ENCODE assay signal across 8 cellular contexts in genomic region chr19:55654833-55655647, GRCh38. TPM values are rescaled to one million over a fixed set of nuclear protein-coding genes. Genes with fewer than 3 reads are reported as not detected.
DNase-seq lines count a peak whose midpoint lies in the region; ATAC-seq and TF ChIP-seq lines count a peak whose summit lies in the region.

Gene U2AF2, plus strand, starts transcription at chr19:55655035. Its CDS starts 70 bp downstream, at chr19:55655105.

- 0 to 1% (median 0%) methylated on average over 9 to 96 of the region's 99 CpGs for WGBS in adrenal gland, 4 donors
- WGBS in prostate gland = 0% methylated on average over 51 of the region's 99 CpGs

- TF ChIP-seq CTCF in GM12875 (IDR thresholded peaks at IDR 0.05; ENCODE audit: borderline replicate concordance, insufficient read depth, low read depth, low read length) (no peak), adrenal gland (IDR thresholded peaks at IDR 0.05) (peak in 1 of 6 experiments; percentile 8), prostate gland (IDR thresholded peaks at IDR 0.05) (peak in 1 of 4 experiments; percentile 18)

- peak; percentile 43 for ATAC-seq in HG02642 (IDR thresholded peaks at IDR 0.05; ENCODE audit: poor library complexity, unreplicated experiment)
- ATAC-seq in left cardiac atrium = peak; percentile 65 to 66

- H3K27ac ChIP-seq in adrenal gland = peak within 1 kb of the TSS; percentile 75 to 99 (median 99)
- H3K27ac ChIP-seq in prostate gland = peak within 1 kb of the TSS; percentile 98 to 99

- H3K4me3 ChIP-seq in GM12875 (ENCODE audit: low read depth, low read length) (peak within 1 kb of the TSS; percentile 95), adrenal gland (peak within 1 kb of the TSS; percentile 27 to 89 (median 84)), prostate gland (peak within 1 kb of the TSS; percentile 88 to 94)

- TF ChIP-seq POLR2A in adrenal gland (IDR thresholded peaks at IDR 0.05) = peak; percentile 52 to 62
- TF ChIP-seq POLR2A in prostate gland (IDR thresholded peaks at IDR 0.05) = peak; percentile 62

- no peaks in the 10 kb centered on the region for H3K9me3 ChIP-seq in adrenal gland (replicated peaks in 1 of 3)
- no peaks in the 10 kb centered on the region for H3K9me3 ChIP-seq in prostate gland

- H3K36me3 ChIP-seq in adrenal gland (replicated peaks in 1 of 2) (peaks cover 0 to 19% of the 10 kb centered on the region in 2 donors), prostate gland (no peaks in the 10 kb centered on the region)

- intact Hi-C loops in adrenal gland (cut with DNase I) (no loop called here), left cardiac atrium (cut with DNase I) (no loop called here), prostate gland (cut with DNase I) (loop anchor here (10.0 kb wide), 1 partner anchor 540 kb away; the partner anchor contains the start of gene PPP1R12C)

- H3K27me3 ChIP-seq in adrenal gland (no peaks in the 10 kb centered on the region), prostate gland (replicated peaks; ENCODE audit: insufficient read depth) (no peaks in the 10 kb centered on the region)

- H3K4me1 ChIP-seq in adrenal gland (replicated peaks in 1 of 2) = peaks cover 26 to 45% of the 10 kb centered on the region in 2 donors
- peaks cover 28% of the 10 kb centered on the region for H3K4me1 ChIP-seq in prostate gland (replicated peaks)

- peak; percentile 97 for DNase-seq in NCI-H1105 treated with DMSO at 0.1 percent for 48 hours (lab: John Stamatoyannopoulos, UW)
- DNase-seq in T-helper 1 cell = peak; percentile 93 to 98 (median 96)
- peak; percentile 96 to 98 (median 97) for DNase-seq in adrenal gland
- peak; percentile 96 for DNase-seq in left cardiac atrium
- peak; percentile 94 for DNase-seq in prostate gland (ENCODE audit: low spot score)
- DNase-seq in ureter (ENCODE audit: low spot score) = peak; percentile 97

RNA-seq across cellular contexts. Expression of gene U2AF2, which starts in this region (rescaled TPM):
- total RNA-seq in adrenal gland (100 to 1,000 TPM in 6 of 8 donors, 10 to 100 TPM in 2; 76.0 to 178 (median 122) TPM), left cardiac atrium (10 to 100 TPM; 82.4 to 87.5 TPM), prostate gland (100 to 1,000 TPM in 1 of 2 donors, 10 to 100 TPM in 1; 99.2 to 224 TPM), ureter (195 TPM)
- polyA plus RNA-seq in adrenal gland = 100 to 1,000 TPM in 1 of 3 donors, 10 to 100 TPM in 2; 58.9 to 243 (median 85.3) TPM

Comparison
In these comparisons a context has a peak if more than half of its experiments do, and no peak if none do; other contexts are left out.
1. Peak in every context shown above with its lines: DNase-seq, ATAC-seq, H3K4me3 ChIP-seq and H3K27ac ChIP-seq.